ENCODE assay signal across 8 cellular contexts in genomic region chr9:126806336-126806735, GRCh38. TPM values are rescaled to one million over a fixed set of nuclear protein-coding genes. Genes with fewer than 3 reads are reported as not detected.
DNase-seq lines count a peak whose midpoint lies in the region; ATAC-seq, FAIRE-seq and TF ChIP-seq lines count a peak whose summit lies in the region.

No MANE protein-coding gene starts in this region.

- no peak for TF ChIP-seq EP300 in K562 (IDR thresholded peaks at IDR 0.05; ENCODE audit: low read length)

- H3K9me3 ChIP-seq in BE2C (no peaks in the 10 kb centered on the region), K562 (replicated peaks; ENCODE audit: control insufficient read depth, insufficient read depth, low read depth, low read length) (peaks cover 6% of the 10 kb centered on the region; the same call in 1 of the 2 replicates), mucosa of stomach (ENCODE audit: control insufficient read depth, low read length) (no peaks in the 10 kb centered on the region)

- no TSS peak for BruUV-seq in K562 (replicated peaks; lab: Mats Ljungman, UMichigan)

- no peak for TF ChIP-seq POLR2A in K562 (conservative IDR thresholded peaks at IDR 0.05)

- H3K4me1 ChIP-seq in BE2C (no peaks in the 10 kb centered on the region), K562 (replicated peaks in 1 of 2; ENCODE audit: control insufficient read depth in 2 of 2, insufficient read depth in 2 of 2, low read length in 2 of 2) (peaks cover 16 to 18% of the 10 kb centered on the region in 2 experiments; a peak in 4 of 5 replicates), mucosa of stomach (ENCODE audit: control insufficient read depth, insufficient read depth, low read length) (peaks cover 21% of the 10 kb centered on the region)

- no peak for ATAC-seq in K562

- no peak for FAIRE-seq in K562 (lab: Jason Lieb, UNC)

- WGBS in K562 (ENCODE audit: insufficient coverage, low coverage, missing lambda C conversion rate) = 23% methylated on average over 2 of the region's 2 CpGs

- H3K27me3 ChIP-seq in BE2C (no peaks in the 10 kb centered on the region), K562 (ENCODE audit: control insufficient read depth in 2 of 2, insufficient read depth in 2 of 2, low read length in 2 of 2) (no peaks in the 10 kb centered on the region), mucosa of stomach (ENCODE audit: control insufficient read depth, insufficient read depth, low read length) (no peaks in the 10 kb centered on the region)

- H3K9me1 ChIP-seq in K562 (ENCODE audit: control insufficient read depth, insufficient read depth, low read length) = no peaks in the 10 kb centered on the region

- TF ChIP-seq CTCF in BE2C (IDR thresholded peaks at IDR 0.05; ENCODE audit: low read depth, low read length) = no peak
- TF ChIP-seq CTCF in K562 (IDR thresholded peaks at IDR 0.05 in 2 of 3, conservative IDR thresholded peaks at IDR 0.05 in 1 of 3; ENCODE audit: insufficient read depth in 2 of 3, low read depth in 1 of 3, low read length in 3 of 3) = no peak

- in situ Hi-C loops in K562 (cut with MboI) = no loop called here

- H3K4me2 ChIP-seq in K562 (ENCODE audit: insufficient read depth, low read length) = peak overlapping the region; percentile 98

- H4K20me1 ChIP-seq in K562 (replicated peaks; ENCODE audit: control insufficient read depth, insufficient read depth, low read length) = peaks cover 12% of the 10 kb centered on the region

- H3K27ac ChIP-seq in K562 (ENCODE audit: extremely low read depth, low read depth, low read length) = peak overlapping the region; percentile 95; the same call in 1 of the 3 replicates
- no peak overlapping the region for H3K27ac ChIP-seq in caudate nucleus (ENCODE audit: low read depth, low read length)

- peaks cover 50% of the 10 kb centered on the region for H3K79me2 ChIP-seq in K562 (ENCODE audit: control insufficient read depth, insufficient read depth, low read length)

- CTCF ChIA-PET in K562 (lab: Yijun Ruan, JAX; ENCODE audit: low intra/inter-chr PET ratio) = no interaction called here

- DNase-seq in BE2C = no peak
- DNase-seq in Jurkat, Clone E6-1 (ENCODE audit: low read depth, low spot score) = no peak
- no peak for DNase-seq in K562 (ENCODE audit: extremely low read depth in 1 of 4, low spot score in 3 of 4)
- DNase-seq in NCI-H446 treated with DMSO at 0.1 percent for 48 hours (lab: John Stamatoyannopoulos, UW) = no peak
- DNase-seq in AG08395 (ENCODE audit: low spot score) = no peak
- DNase-seq in caudate nucleus (lab: John Stamatoyannopoulos, UW) = no peak
- no peak for DNase-seq in activated CD8-positive, alpha-beta memory T cell treated with anti-CD3 and anti-CD28 coated beads, Interleukin-2, amount 50 U/mL, for 4 hours

- H3K9ac ChIP-seq in K562 (ENCODE audit: insufficient read depth in 1 of 2, low read depth in 2 of 2, low read length in 2 of 2) (peak overlapping the region in 1 of 2 experiments; percentile 96; a peak in 2 of 4 replicates), mucosa of stomach (ENCODE audit: low read length) (peak overlapping the region; percentile 93)

- H3K36me3 ChIP-seq in BE2C = peaks cover 4% of the 10 kb centered on the region; the same call in 1 of the 2 replicates
- H3K36me3 ChIP-seq in K562 (ENCODE audit: control insufficient read depth, insufficient read depth, low read length) = peaks cover 42% of the 10 kb centered on the region
- no peaks in the 10 kb centered on the region for H3K36me3 ChIP-seq in mucosa of stomach (ENCODE audit: control insufficient read depth, insufficient read depth, low read length)

- H3K4me3 ChIP-seq in BE2C (ENCODE audit: low read depth, low read length) (peak overlapping the region; percentile 89), K562 (peak overlapping the region; percentile 95), mucosa of stomach (ENCODE audit: low read length) (peak overlapping the region; percentile 90)
- H3K4me3 ChIP-seq in Jurkat, Clone E6-1 (ENCODE audit: low read length) = peak overlapping the region; percentile 71; the same call in 1 of the 2 replicates

- no peak overlapping the region for H2AFZ ChIP-seq in K562 (ENCODE audit: low read depth, low read length)

- TF ChIP-seq RAD21 in K562 (CRISPR knock-in tag; conservative IDR thresholded peaks at IDR 0.05 in 1 of 2, IDR thresholded peaks at IDR 0.05 in 1 of 2) = no peak

- POLR2A ChIA-PET in K562 (lab: Yijun Ruan, JAX) = interaction anchor here (2.5 kb wide), 1 partner anchor 10 kb away, joined by 7 read pairs; no protein-coding TSS in a partner anchor

- intact Hi-C loops in K562 (cut with micrococcal nuclease) = loop anchor here (5.0 kb wide), 1 partner anchor 36 kb away; no protein-coding TSS in a partner anchor

TF ChIP-seq in K562, 482 proteins besides CTCF, POLR2A, EP300 and RAD21:
- TF ChIP-seq SP1 (CRISPR knock-in tag; IDR thresholded peaks at IDR 0.05) (no peak), CEBPG (CRISPR knock-in tag; IDR thresholded peaks at IDR 0.05) (no peak), CEBPG (tag; conservative IDR thresholded peaks at IDR 0.05 in 1 of 2, IDR thresholded peaks at IDR 0.05 in 1 of 2) (peak; percentile 80 to 93), POLR2H (tag; IDR thresholded peaks at IDR 0.05; ENCODE audit: low read depth) (0 out of 2 replicates have a peak, but pooled peaks have one; percentile 16), CEBPB (tag; IDR thresholded peaks at IDR 0.05) (peak; percentile 89)
TF ChIP-seq in K562: peak in this region for 3.

RNA-seq across cellular contexts. Expression of gene ZBTB43, which starts 1.5 kb away (rescaled TPM):
- polyA plus RNA-seq in BE2C (2012; ENCODE audit: insufficient read depth, insufficient read length, low read depth) = 9.8 TPM
- polyA plus RNA-seq in Jurkat, Clone E6-1 (2012; ENCODE audit: insufficient read depth, insufficient read length) = 6.3 TPM
- 11.0 and 26.1 TPM in 2 replicates for total RNA-seq in K562 (2011; cell fraction: chromatin; rRNA removed; ENCODE audit: low replicate concordance)
- 8.8 and 20.3 TPM in 2 replicates for total RNA-seq in K562 (2011; cell fraction: nucleolus; rRNA removed)
- 14.2 and 18.7 TPM in 2 replicates for total RNA-seq in K562 (2011; cell fraction: nucleoplasm; rRNA removed)
- 6.0 and 6.9 TPM in 2 replicates for total RNA-seq in K562 (2014; rRNA removed)
- 9.1 and 10.3 TPM in 2 replicates for total RNA-seq in K562 (2014; rRNA removed; fragmentation: Illumina TruSeq; extraction: Trizol)
- total RNA-seq in K562 (2015; rRNA removed; fragmentation: Illumina TruSeq; extraction: Trizol) = 9.5 and 13.3 TPM in 2 replicates
- total RNA-seq in K562 (2021) = 8.7 and 15.0 TPM in 2 replicates
- polyA plus RNA-seq in K562 (2011; rRNA removed) = 11.9 and 13.8 TPM in 2 replicates
- polyA plus RNA-seq in K562 (2011; cell fraction: cytosol; rRNA removed) = 4.4 and 6.5 TPM in 2 replicates
- 5.8 and 10.6 TPM in 2 replicates for polyA plus RNA-seq in K562 (2011; cell fraction: nucleus; rRNA removed)
- polyA plus RNA-seq in K562 (2012) = 4.8 TPM in 2 replicates
- 8.2 and 17.2 TPM in 2 replicates for polyA plus RNA-seq in K562 (2014; fragmentation: Illumina TruSeq; extraction: Trizol)
- polyA plus RNA-seq in K562 (2014; fragmentation: Nextera tagmentation; extraction: Ambion mirVana) = 1 to 10 TPM; 3.9 to 5.5 TPM
- 6.6 and 7.1 TPM in 2 replicates for polyA plus RNA-seq in K562 (2014; rRNA removed)
- 10.3 and 10.4 TPM in 2 replicates for polyA minus RNA-seq in K562 (2011; rRNA and poly(A)+ RNA removed)
- 7.1 and 7.2 TPM in 2 replicates for polyA minus RNA-seq in K562 (2011; cell fraction: cytosol; rRNA and poly(A)+ RNA removed)
- 9.7 and 11.2 TPM in 2 replicates for polyA minus RNA-seq in K562 (2011; cell fraction: nucleus; rRNA and poly(A)+ RNA removed)

RNA-seq across cellular contexts. Expression of gene ZBTB34, which starts 54.1 kb away (rescaled TPM):
- polyA plus RNA-seq in BE2C (2012; ENCODE audit: insufficient read depth, insufficient read length, low read depth) = 4.4 TPM
- polyA plus RNA-seq in Jurkat, Clone E6-1 (2012; ENCODE audit: insufficient read depth, insufficient read length) = 4.9 TPM
- total RNA-seq in K562 (2011; cell fraction: chromatin; rRNA removed; ENCODE audit: low replicate concordance) = 15.0 and 20.0 TPM in 2 replicates
- 10.5 and 11.4 TPM in 2 replicates for total RNA-seq in K562 (2011; cell fraction: nucleolus; rRNA removed)
- 16.6 and 22.8 TPM in 2 replicates for total RNA-seq in K562 (2011; cell fraction: nucleoplasm; rRNA removed)
- 7.8 and 8.4 TPM in 2 replicates for total RNA-seq in K562 (2014; rRNA removed)
- 11.3 and 12.4 TPM in 2 replicates for total RNA-seq in K562 (2014; rRNA removed; fragmentation: Illumina TruSeq; extraction: Trizol)
- 10.6 and 11.2 TPM in 2 replicates for total RNA-seq in K562 (2015; rRNA removed; fragmentation: Illumina TruSeq; extraction: Trizol)
- 13.4 and 14.6 TPM in 2 replicates for total RNA-seq in K562 (2021)
- 15.6 and 15.7 TPM in 2 replicates for polyA plus RNA-seq in K562 (2011; rRNA removed)
- 6.9 and 11.1 TPM in 2 replicates for polyA plus RNA-seq in K562 (2011; cell fraction: cytosol; rRNA removed)
- 10.0 and 12.7 TPM in 2 replicates for polyA plus RNA-seq in K562 (2011; cell fraction: nucleus; rRNA removed)
- polyA plus RNA-seq in K562 (2012) = 5.3 and 6.1 TPM in 2 replicates
- polyA plus RNA-seq in K562 (2014; fragmentation: Illumina TruSeq; extraction: Trizol) = 9.7 and 9.8 TPM in 2 replicates
- 1 to 10 TPM; 2.7 to 6.3 TPM for polyA plus RNA-seq in K562 (2014; fragmentation: Nextera tagmentation; extraction: Ambion mirVana)
- 8.2 and 9.4 TPM in 2 replicates for polyA plus RNA-seq in K562 (2014; rRNA removed)
- 30.8 and 33.6 TPM in 2 replicates for polyA minus RNA-seq in K562 (2011; rRNA and poly(A)+ RNA removed)
- 13.4 and 15.4 TPM in 2 replicates for polyA minus RNA-seq in K562 (2011; cell fraction: cytosol; rRNA and poly(A)+ RNA removed)
- polyA minus RNA-seq in K562 (2011; cell fraction: nucleus; rRNA and poly(A)+ RNA removed) = 5.9 and 12.0 TPM in 2 replicates
